ENCODE assay signal across 1 cellular context in the genomic region with DNA sequence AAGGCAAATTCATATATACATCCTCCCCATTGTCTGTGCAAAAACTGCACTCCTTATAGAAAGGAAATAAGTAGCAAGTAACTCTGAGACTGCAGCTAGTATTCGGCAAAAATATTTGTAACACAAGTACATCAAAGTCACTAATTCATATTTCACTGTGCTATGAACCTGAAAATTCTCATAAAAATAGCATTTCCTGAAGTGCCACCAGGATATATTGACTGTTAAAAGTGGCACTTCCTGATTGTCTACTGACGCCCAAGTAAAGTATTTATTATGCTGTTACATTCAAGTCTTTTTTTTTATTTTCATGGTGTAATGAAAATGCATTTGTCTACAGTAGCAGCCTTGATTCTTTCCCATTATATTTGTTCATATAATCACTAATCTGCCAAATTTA.
TF ChIP-seq lines count a peak whose summit lies in the region.

No MANE protein-coding gene starts in this region.

TF ChIP-seq in endothelial cell of umbilical vein, 7 proteins besides CTCF, POLR2A, EP300 and RAD21 (continued from another document):
- TF ChIP-seq JUN (IDR thresholded peaks at IDR 0.05; ENCODE audit: borderline replicate concordance, insufficient read depth, insufficient read length, low read depth) (no peak), MYC (IDR thresholded peaks at IDR 0.05; ENCODE audit: low read depth, low read length) (no peak), POLR2AphosphoS5 (IDR thresholded peaks at IDR 0.05; ENCODE audit: insufficient read depth, low read depth, low read length) (no peak), EZH2 (IDR thresholded peaks at IDR 0.05; ENCODE audit: borderline replicate concordance, low read depth, low read length, severe bottlenecking) (no peak), FOS (IDR thresholded peaks at IDR 0.05; ENCODE audit: borderline replicate concordance, insufficient read depth, low read length) (no peak)
- TF ChIP-seq, protein P1, sequence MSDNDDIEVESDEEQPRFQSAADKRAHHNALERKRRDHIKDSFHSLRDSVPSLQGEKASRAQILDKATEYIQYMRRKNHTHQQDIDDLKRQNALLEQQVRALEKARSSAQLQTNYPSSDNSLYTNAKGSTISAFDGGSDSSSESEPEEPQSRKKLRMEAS (IDR thresholded peaks at IDR 0.05; ENCODE audit: insufficient read depth, insufficient read length) = no peak
